Comparison of ENCODE assay signal across 9 cellular contexts in genomic region chr2:207227062-207227748, GRCh38.
DNase-seq lines count a peak whose midpoint lies in the region; TF ChIP-seq lines count a peak whose summit lies in the region.
"Had no signal": no experiment of that assay in that cellular context is flagged by ENCODE, and none has a peak within 500 bp of the region (broad histone marks: within the 10 kb centered on the region; RNA-seq: fewer than 3 reads in every experiment).

No MANE protein-coding gene starts in this region.

- no peaks in the 10 kb centered on the region for H3K36me3 ChIP-seq in endodermal cell (ENCODE audit: control insufficient read depth, insufficient read depth, low read length)
- no peaks in the 10 kb centered on the region for H3K36me3 ChIP-seq in mesendoderm (ENCODE audit: control insufficient read depth, insufficient read depth, low read length)
- no peaks in the 10 kb centered on the region for H3K36me3 ChIP-seq in tibial artery

- H3K23ac ChIP-seq in mesendoderm (ENCODE audit: low read length): no peak overlapping the region

- no peaks in the 10 kb centered on the region for H3K36me3 Mint-ChIP-seq in endodermal cell (ENCODE audit: low read depth)

- H3K79me2 ChIP-seq in mesendoderm (ENCODE audit: control insufficient read depth, insufficient read depth, low read length): no peaks in the 10 kb centered on the region

- no peak overlapping the region for H2AK5ac ChIP-seq in mesendoderm (ENCODE audit: low read length)

- intact Hi-C loops in tibial artery (cut with DNase I; ENCODE audit: low total_unique reads): loop anchor here (5.0 kb wide), 1 partner anchor 55 kb away; no protein-coding TSS in a partner anchor

- H3K27ac Mint-ChIP-seq in endodermal cell: peak overlapping the region; percentile 98

- peak overlapping the region; percentile 83 for H3K27ac ChIP-seq in endodermal cell (ENCODE audit: low read depth, low read length)
- H3K27ac ChIP-seq in mesendoderm (ENCODE audit: low read depth, low read length): peak overlapping the region; percentile 48
- H3K27ac ChIP-seq in tibial artery: peak overlapping the region; percentile 57

- H3K9ac ChIP-seq in endodermal cell (ENCODE audit: extremely low read depth, low read length, poor library complexity, severe bottlenecking) (peak overlapping the region; percentile 1), mesendoderm (ENCODE audit: low read length) (peak overlapping the region; percentile 54)

- no peak overlapping the region for H2BK120ac ChIP-seq in mesendoderm (ENCODE audit: low read depth, low read length)

- no peaks in the 10 kb centered on the region for H3K9me3 Mint-ChIP-seq in endodermal cell

- H2BK5ac ChIP-seq in mesendoderm (ENCODE audit: low read length): peak overlapping the region; percentile 80

- H3K27me3 Mint-ChIP-seq in endodermal cell (ENCODE audit: insufficient read depth): no peaks in the 10 kb centered on the region

- no peaks in the 10 kb centered on the region for H3K79me1 ChIP-seq in mesendoderm (ENCODE audit: low read length)

- H3K9me3 ChIP-seq in endodermal cell (ENCODE audit: control insufficient read depth, low read length) (no peaks in the 10 kb centered on the region), tibial artery (no peaks in the 10 kb centered on the region)

- peaks cover 42% of the 10 kb centered on the region for H3K4me1 ChIP-seq in endodermal cell (ENCODE audit: control insufficient read depth, insufficient read depth, low read length)
- peaks cover 33% of the 10 kb centered on the region for H3K4me1 ChIP-seq in mesendoderm (ENCODE audit: control insufficient read depth, low read depth, low read length)
- H3K4me1 ChIP-seq in tibial artery: peaks cover 0 to 44% (median 24%) of the 10 kb centered on the region in 4 donors

- no peaks in the 10 kb centered on the region for H3K27me3 ChIP-seq in endodermal cell (ENCODE audit: control insufficient read depth, insufficient read depth, low read length, poor library complexity, severe bottlenecking)
- H3K27me3 ChIP-seq in mesendoderm (ENCODE audit: insufficient read depth, low read length, poor library complexity): no peaks in the 10 kb centered on the region
- H3K27me3 ChIP-seq in tibial artery: no peaks in the 10 kb centered on the region

- no peak for TF ChIP-seq CTCF in endodermal cell (conservative IDR thresholded peaks at IDR 0.05)
- no peak for TF ChIP-seq CTCF in tibial artery (IDR thresholded peaks at IDR 0.05)

- DNase-seq in NCI-H1417 (lab: John Stamatoyannopoulos, UW): peak in 2 of 3 experiments; percentile 48 to 72
- no peak for DNase-seq in NCI-H1417 treated with DMSO at 0.1 percent for 48 hours (lab: John Stamatoyannopoulos, UW)
- DNase-seq in endodermal cell: peak; percentile 96
- DNase-seq in mesendoderm: peak; percentile 94
- DNase-seq in tibial artery: no peak
- DNase-seq in stimulated activated CD4-positive, alpha-beta T cell treated with anti-CD3 and anti-CD28 coated beads, Interleukin-15, amount 100 ng/mL, for 24 hours: no peak
- no peak for DNase-seq in SW480 (ENCODE audit: low spot score)
- DNase-seq in stimulated activated CD4-positive, alpha-beta T cell treated with anti-CD3 and anti-CD28 coated beads, Interleukin-2, amount 100 ng/mL, for 24 hours: no peak
- DNase-seq: activated effector memory CD4-positive, alpha-beta T cell treated with anti-CD3 and anti-CD28 coated beads, Interleukin-2, amount 50 U/mL, for 16 hours had no signal

- H3K4me2 ChIP-seq in mesendoderm (ENCODE audit: low read length): peak overlapping the region; percentile 18

- H3K4me3 ChIP-seq in endodermal cell (ENCODE audit: low read length) (peak overlapping the region; percentile 5), mesendoderm (ENCODE audit: low read length) (no peak overlapping the region), tibial artery (peak overlapping the region; percentile 27 to 34)

- H4K5ac ChIP-seq in mesendoderm (ENCODE audit: low read length): no peak overlapping the region

- no peak overlapping the region for H4K8ac ChIP-seq in mesendoderm (ENCODE audit: low read depth, low read length)

- peaks cover 73% of the 10 kb centered on the region for H3K4me1 Mint-ChIP-seq in endodermal cell

- H2BK15ac ChIP-seq in mesendoderm (replicated peaks; ENCODE audit: low read depth): no peak overlapping the region

- H3K4me3 Mint-ChIP-seq in endodermal cell: peak overlapping the region; percentile 40

- peak overlapping the region; percentile 83 for H3K56ac ChIP-seq in mesendoderm (ENCODE audit: low read length)

- H3K18ac ChIP-seq in mesendoderm (ENCODE audit: low read length): peak overlapping the region; percentile 53

- no peak overlapping the region for H3K4ac ChIP-seq in mesendoderm (ENCODE audit: low read depth, low read length)

- 0 to 12% methylated on average over 2 to 18 of the region's 18 CpGs for whole genome bisulfite sequencing in endodermal cell (ENCODE audit: insufficient coverage in 1 of 2, insufficient read length in 1 of 2), 2 experiments
- WGBS in mesendoderm (ENCODE audit: extremely low coverage, insufficient coverage, low lambda C conversion rate): no CpG with 5 or more reads among the region's 18 CpGs

Comparison
In these comparisons a context has a peak if more than half of its experiments do, and no peak if none do; other contexts are left out.
1. DNase-seq: peak in NCI-H1417 (2 of 3), endodermal cell (single experiment) and mesendoderm (single experiment); none in NCI-H1417 treated with DMSO at 0.1 percent for 48 hours (single experiment), tibial artery (0 of 2), stimulated activated CD4-positive, alpha-beta T cell treated with anti-CD3 and anti-CD28 coated beads, Interleukin-15, amount 100 ng/mL, for 24 hours (single experiment), SW480 (single experiment) and stimulated activated CD4-positive, alpha-beta T cell treated with anti-CD3 and anti-CD28 coated beads, Interleukin-2, amount 100 ng/mL, for 24 hours (0 of 2).
2. Peak in every context shown above with its lines, with median percentiles within 50 percentile points of each other: H3K27ac ChIP-seq.